In genomic region chr17:65100316-65101140, GRCh38 we compare ENCODE assay signal across 8 cellular contexts. TPM values are rescaled to one million over a fixed set of nuclear protein-coding genes. Genes with fewer than 3 reads are reported as not detected.
DNase-seq lines count a peak whose midpoint lies in the region; ATAC-seq and TF ChIP-seq lines count a peak whose summit lies in the region.

No MANE protein-coding gene starts in this region.

- POLR2A ChIA-PET in AG04450 (lab: Yijun Ruan, JAX): interaction anchor here (0.6 to 1.4 kb wide), 4 partner anchors 22 to 1023 kb away, joined by 3 to 5 read pairs (median 4); partner anchors contain the start of gene GNA13

- ATAC-seq in GM18907 (IDR thresholded peaks at IDR 0.05; ENCODE audit: unreplicated experiment) (peak; percentile 73), HG03139 (IDR thresholded peaks at IDR 0.05; ENCODE audit: unreplicated experiment) (peak; percentile 62)
- peak; percentile 65 to 70 for ATAC-seq in activated CD4-positive, CD25-positive, alpha-beta regulatory T cell treated with anti-CD3 and anti-CD28 coated beads, Interleukin-2, amount 50 U/mL, for 24 hours

- H3K27ac ChIP-seq in AG04450 (ENCODE audit: low read depth, low read length) (no peak overlapping the region), layer of hippocampus (ENCODE audit: low read depth, low read length) (peak overlapping the region; percentile 65)

- peak overlapping the region; percentile 64 for H3K4me3 Mint-ChIP-seq in chondrocyte (ENCODE audit: unreplicated experiment)

- H3K27me3 ChIP-seq in AG04450 (ENCODE audit: control insufficient read depth, insufficient read depth, low read length): no peaks in the 10 kb centered on the region
- no peaks in the 10 kb centered on the region for H3K27me3 ChIP-seq in layer of hippocampus (ENCODE audit: control insufficient read depth, insufficient read depth, low read length)

- no peaks in the 10 kb centered on the region for H3K36me3 Mint-ChIP-seq in chondrocyte (ENCODE audit: low read depth)

- peak overlapping the region; percentile 81 for H3K27ac Mint-ChIP-seq in chondrocyte (ENCODE audit: unreplicated experiment)

- CTCF ChIA-PET in AG04450 (lab: Charles Lee): interaction anchor here (0.6 to 3.4 kb wide), 45 partner anchors 9 to 1384 kb away, joined by 3 to 63 read pairs (median 4); no protein-coding TSS in a partner anchor

- no peaks in the 10 kb centered on the region for H3K9me3 Mint-ChIP-seq in chondrocyte (ENCODE audit: low read depth)

- peaks cover 40% of the 10 kb centered on the region for H3K4me1 Mint-ChIP-seq in chondrocyte (ENCODE audit: low read depth)

- DNase-seq in AG04450 (ENCODE audit: low read depth, low spot score): no peak
- DNase-seq in NCI-H2227 treated with DMSO at 0.1 percent for 48 hours (lab: John Stamatoyannopoulos, UW): peak; percentile 70
- no peak for DNase-seq in chondrocyte (ENCODE audit: low spot score)
- peak; percentile 77 for DNase-seq in stimulated activated CD4-positive, alpha-beta T cell treated with anti-CD3 and anti-CD28 coated beads, Interleukin-1b, Interleukin-23, amount 100 ng/mL, for 4 hours (ENCODE audit: low read depth in 2 of 2)

- TF ChIP-seq CTCF in AG04450 (IDR thresholded peaks at IDR 0.05; ENCODE audit: low read depth, low read length) (peak; percentile 74), chondrocyte (IDR thresholded peaks at IDR 0.05) (peak; percentile 87)

- H3K4me3 ChIP-seq in AG04450 (ENCODE audit: low read depth, low read length): peak overlapping the region; percentile 52

- no peaks in the 10 kb centered on the region for H3K9me3 ChIP-seq in AG04450 (ENCODE audit: control insufficient read depth, insufficient read depth, low read length)

- no peaks in the 10 kb centered on the region for H3K27me3 Mint-ChIP-seq in chondrocyte (ENCODE audit: low read depth)

RNA-seq across cellular contexts. Expression of gene RGS9, which starts 36.6 kb away (rescaled TPM):
- 2.0 and 2.1 TPM in 2 replicates for polyA plus RNA-seq in AG04450 (2011; rRNA removed)
- polyA minus RNA-seq in AG04450 (2011; rRNA and poly(A)+ RNA removed): 1.1 and 1.6 TPM in 2 replicates
- 9.6 to 14.9 TPM (median 12.2 TPM) in 3 replicates for total RNA-seq in chondrocyte

RNA-seq across cellular contexts. Expression of gene GNA13, which starts 44.0 kb away (rescaled TPM):
- polyA plus RNA-seq in AG04450 (2011; rRNA removed): 38.7 and 56.4 TPM in 2 replicates
- 32.5 and 56.7 TPM in 2 replicates for polyA minus RNA-seq in AG04450 (2011; rRNA and poly(A)+ RNA removed)
- 44.5 to 63.9 TPM (median 61.9 TPM) in 3 replicates for total RNA-seq in chondrocyte

Comparison
In these comparisons a context has a peak if more than half of its experiments do, and no peak if none do; other contexts are left out.
1. DNase-seq: peak in NCI-H2227 treated with DMSO at 0.1 percent for 48 hours (single experiment) and stimulated activated CD4-positive, alpha-beta T cell treated with anti-CD3 and anti-CD28 coated beads, Interleukin-1b, Interleukin-23, amount 100 ng/mL, for 4 hours (2 of 2); none in AG04450 (single experiment) and chondrocyte (single experiment).
2. Peak in every context shown above with its lines, with median percentiles within 50 percentile points of each other: ATAC-seq.